ENCODE assay signal across 9 cellular contexts in the genomic region with DNA sequence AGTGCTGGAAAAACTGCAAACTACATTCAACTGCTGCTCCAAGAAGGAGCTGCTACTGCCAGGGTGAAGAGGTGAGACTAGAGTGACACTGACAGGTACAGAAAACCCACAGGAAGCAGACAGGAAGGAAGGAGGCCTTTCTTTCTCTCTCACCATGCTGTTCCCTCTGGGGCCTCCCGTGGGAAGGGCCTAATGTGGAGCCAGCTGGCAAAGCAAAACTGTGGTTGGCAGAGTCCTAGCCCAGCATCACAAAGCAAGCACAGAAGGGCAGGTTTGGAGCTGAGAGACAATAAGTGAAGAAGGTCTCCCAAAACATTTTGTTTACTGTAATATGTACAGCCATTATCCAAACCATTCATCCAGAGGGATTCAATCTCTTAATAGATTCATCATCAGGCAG.
DNase-seq lines count a peak whose midpoint lies in the region; ATAC-seq and TF ChIP-seq lines count a peak whose summit lies in the region.
"Had no signal": no experiment of that assay in that cellular context is flagged by ENCODE, and none has a peak within 500 bp of the region (broad histone marks: within the 10 kb centered on the region; RNA-seq: fewer than 3 reads in every experiment).

No MANE protein-coding gene starts in this region.

- ATAC-seq in left cardiac atrium (peak; percentile 29 to 36), HG03342 (IDR thresholded peaks at IDR 0.05; ENCODE audit: unreplicated experiment) (no peak), upper lobe of right lung (no peak)

- 17 to 48% methylated on average over 1 of the region's 1 CpG for WGBS in tibial nerve, 2 donors

- intact Hi-C loops in left cardiac atrium (cut with DNase I) (loop anchor here in 1 of 2 donors (10.0 kb wide), 1 partner anchor 190 kb away; a partner anchor contains a TSS), upper lobe of right lung (cut with DNase I) (no loop called here)

- no peak for TF ChIP-seq EP300 in tibial nerve (IDR thresholded peaks at IDR 0.05)

- DNase-seq in left cardiac atrium (no peak), right atrium auricular region (ENCODE audit: low spot score) (no peak), RPMI7951 (ENCODE audit: low read depth) (peak; percentile 54), fibroblast of the aortic adventitia (ENCODE audit: low read depth) (peak; percentile 57), tibial nerve (ENCODE audit: low spot score in 2 of 2) (no peak), NCI-H187 (lab: John Stamatoyannopoulos, UW) (no peak), upper lobe of right lung (no peak)
- DNase-seq: cerebellar nuclear complex had no signal

- no peaks in the 10 kb centered on the region for H3K36me3 ChIP-seq in right atrium auricular region
- no peaks in the 10 kb centered on the region for H3K36me3 ChIP-seq in tibial nerve
- H3K36me3 ChIP-seq in upper lobe of right lung: no peaks in the 10 kb centered on the region

- peaks cover 0 to 9% of the 10 kb centered on the region in 2 donors for H3K4me1 ChIP-seq in right atrium auricular region
- peaks cover 0 to 44% (median 2%) of the 10 kb centered on the region in 4 donors for H3K4me1 ChIP-seq in tibial nerve
- peaks cover 37% of the 10 kb centered on the region for H3K4me1 ChIP-seq in upper lobe of right lung

- TF ChIP-seq CTCF in right atrium auricular region (IDR thresholded peaks at IDR 0.05) (no peak), fibroblast of the aortic adventitia (IDR thresholded peaks at IDR 0.05; ENCODE audit: insufficient read depth, low read length) (no peak), tibial nerve (IDR thresholded peaks at IDR 0.05) (no peak), upper lobe of right lung (IDR thresholded peaks at IDR 0.05) (no peak)

- H3K4me3 ChIP-seq in right atrium auricular region: no peak overlapping the region
- H3K4me3 ChIP-seq in fibroblast of the aortic adventitia (ENCODE audit: low read depth, low read length): no peak overlapping the region
- no peak overlapping the region for H3K4me3 ChIP-seq in tibial nerve
- no peak overlapping the region for H3K4me3 ChIP-seq in upper lobe of right lung

- H3K27me3 ChIP-seq in right atrium auricular region: no peaks in the 10 kb centered on the region
- H3K27me3 ChIP-seq in tibial nerve: no peaks in the 10 kb centered on the region
- H3K27me3 ChIP-seq in upper lobe of right lung: no peaks in the 10 kb centered on the region

- H3K27ac ChIP-seq in right atrium auricular region (no peak overlapping the region), tibial nerve (peak overlapping the region in 3 of 4 donors; percentile 21 to 88 (median 77)), upper lobe of right lung (no peak overlapping the region)

- no peaks in the 10 kb centered on the region for H3K9me3 ChIP-seq in right atrium auricular region
- H3K9me3 ChIP-seq in tibial nerve: no peaks in the 10 kb centered on the region
- no peaks in the 10 kb centered on the region for H3K9me3 ChIP-seq in upper lobe of right lung

- no peak for TF ChIP-seq POLR2A in tibial nerve (IDR thresholded peaks at IDR 0.05)

Comparison
In these comparisons a context has a peak if more than half of its experiments do, and no peak if none do; other contexts are left out.
1. ATAC-seq: peak in left cardiac atrium (2 of 2); none in HG03342 (single experiment) and upper lobe of right lung (single experiment).
2. DNase-seq: peak in RPMI7951 (single experiment) and fibroblast of the aortic adventitia (single experiment); none in left cardiac atrium (single experiment), right atrium auricular region (single experiment), tibial nerve (0 of 2), NCI-H187 (0 of 2) and upper lobe of right lung (single experiment).
3. H3K27ac ChIP-seq: peak in tibial nerve (3 of 4); none in right atrium auricular region (0 of 2) and upper lobe of right lung (single experiment).